Comparison of ENCODE assay signal across 8 cellular contexts in the genomic region with DNA sequence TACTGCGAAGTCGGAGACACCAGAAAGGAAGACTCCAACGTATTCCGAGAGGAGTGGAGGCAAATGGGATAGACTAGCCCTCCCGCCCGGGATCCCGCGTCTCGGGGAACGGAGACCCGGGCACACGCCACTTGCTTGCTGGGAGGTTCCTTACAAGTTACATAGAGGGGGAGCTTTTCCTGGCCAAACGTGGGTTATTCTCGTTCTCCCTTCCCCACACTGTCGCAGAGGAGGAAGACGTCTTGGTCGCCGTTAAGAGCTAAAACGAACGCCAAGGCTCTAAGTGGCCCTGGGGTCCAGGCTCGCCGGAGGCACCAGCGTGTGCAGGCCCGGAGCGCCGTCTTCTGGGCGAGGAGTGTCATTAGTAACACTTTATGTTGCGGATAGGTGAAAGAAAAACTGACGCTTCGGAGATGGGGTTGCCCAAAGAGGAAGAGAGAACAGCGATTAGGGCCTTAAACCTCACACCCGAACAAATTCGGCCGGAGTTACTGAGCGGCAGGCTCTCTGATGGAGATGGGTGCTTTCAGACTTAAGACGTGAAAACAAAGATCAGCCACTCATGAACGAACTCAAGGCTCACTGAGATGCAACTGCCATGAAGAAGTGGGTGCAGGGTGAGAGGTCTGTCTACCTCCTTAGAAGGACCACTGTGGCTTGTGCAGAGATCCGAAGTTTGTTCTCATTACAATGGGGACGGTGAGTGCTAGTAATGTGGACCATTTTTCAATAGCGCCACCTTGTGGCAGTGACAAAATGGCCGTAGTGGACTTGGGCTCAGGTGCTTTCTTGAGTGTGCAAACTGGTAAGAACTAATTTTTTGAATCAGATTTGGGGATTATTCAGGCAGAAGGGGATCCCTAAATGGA.
DNase-seq lines count a peak whose midpoint lies in the region; TF ChIP-seq lines count a peak whose summit lies in the region.

No MANE protein-coding gene starts in this region.

- H3K27ac ChIP-seq in neutrophil (no peak overlapping the region), substantia nigra (ENCODE audit: low read depth, low read length, poor library complexity, severe bottlenecking) (no peak overlapping the region)

- DNase-seq in ELF-1 (ENCODE audit: low read depth, low spot score) (peak; percentile 92), GOT3 (lab: John Stamatoyannopoulos, UW) (peak; percentile 12), LNCaP clone FGC (ENCODE audit: low read depth) (peak; percentile 62), SHP77 treated with DMSO at 0.1 percent for 48 hours (lab: John Stamatoyannopoulos, UW) (peak; percentile 47), germinal center (ENCODE audit: low spot score) (peak; percentile 65), substantia nigra (lab: John Stamatoyannopoulos, UW) (peak in 41 of 49 donors; percentile 4 to 73 (median 48))
- DNase-seq in activated naive CD4-positive, alpha-beta T cell (lab: John Stamatoyannopoulos, UW) = peak; percentile 42 to 72 (median 62)

- H3K27me3 ChIP-seq in neutrophil = peaks cover 98% of the 10 kb centered on the region

- H3K4me3 ChIP-seq in LNCaP clone FGC (ENCODE audit: low read depth, low read length) (peak overlapping the region; percentile 71), neutrophil (ENCODE audit: low read depth in 1 of 2, low read length in 1 of 2) (peak overlapping the region; percentile 31 to 58)

- H3K4me1 ChIP-seq in neutrophil (ENCODE audit: control insufficient read depth in 1 of 2, insufficient read depth in 1 of 2, low read depth in 1 of 2, low read length in 1 of 2) = peaks cover 13 to 15% of the 10 kb centered on the region in 2 experiments

- peak; percentile 86 for TF ChIP-seq CTCF in LNCaP clone FGC (IDR thresholded peaks at IDR 0.05; ENCODE audit: control insufficient read depth, extremely low read depth, insufficient read depth)
- TF ChIP-seq CTCF in neutrophil (IDR thresholded peaks at IDR 0.05) = peak; percentile 77

- peaks cover 5% of the 10 kb centered on the region for H3K9me3 ChIP-seq in neutrophil

- H3K36me3 ChIP-seq in neutrophil = no peaks in the 10 kb centered on the region

Comparison
In these comparisons a context has a peak if more than half of its experiments do, and no peak if none do; other contexts are left out.
1. DNase-seq: peak in every context shown above with its lines; median percentile 92 in ELF-1; 65 in germinal center; 62 in LNCaP clone FGC; 62 in activated naive CD4-positive, alpha-beta T cell; 48 in substantia nigra; 47 in SHP77 treated with DMSO at 0.1 percent for 48 hours; 12 in GOT3.